Comparison of ENCODE assay signal across 8 cellular contexts in genomic region chr3:10248984-10249748, GRCh38. TPM values are rescaled to one million over a fixed set of nuclear protein-coding genes. Genes with fewer than 3 reads are reported as not detected.
DNase-seq lines count a peak whose midpoint lies in the region; ATAC-seq and TF ChIP-seq lines count a peak whose summit lies in the region.

No MANE protein-coding gene starts in this region.

- H3K4me3 Mint-ChIP-seq in MCF 10A (ENCODE audit: unreplicated experiment) = peak overlapping the region; percentile 90
- peak overlapping the region; percentile 94 to 99 (median 97) for H3K4me3 Mint-ChIP-seq in immature natural killer cell

- DNase-seq in AG20443 (ENCODE audit: low spot score) = peak; percentile 60
- peak; percentile 72 for DNase-seq in H7
- peak; percentile 57 for DNase-seq in T-helper 22 cell (ENCODE audit: low read depth)
- DNase-seq in MCF 10A (ENCODE audit: unreplicated experiment) = peak; percentile 48
- DNase-seq in immature natural killer cell = peak in 2 of 3 donors; percentile 21 to 28
- DNase-seq in stimulated activated CD4-positive, alpha-beta T cell treated with anti-CD3 and anti-CD28 coated beads, Interleukin-1b, Interleukin-23, amount 100 ng/mL, for 48 hours = peak; percentile 78
- DNase-seq in T1000 (lab: John Stamatoyannopoulos, UW) = no peak

- peak overlapping the region; percentile 91 for H3K4me3 ChIP-seq in H7 (ENCODE audit: insufficient read depth, low read depth, low read length)

- H3K27me3 ChIP-seq in H7 (ENCODE audit: control insufficient read depth, insufficient read depth, low read length) = no peaks in the 10 kb centered on the region

- H3K27me3 Mint-ChIP-seq in MCF 10A (ENCODE audit: insufficient read depth, unreplicated experiment) (no peaks in the 10 kb centered on the region), immature natural killer cell (ENCODE audit: low read depth in 3 of 3) (peaks cover 2 to 8% (median 6%) of the 10 kb centered on the region in 3 donors)

- no peak for TF ChIP-seq CTCF in MCF 10A (IDR thresholded peaks at IDR 0.05; ENCODE audit: unreplicated experiment)

- H3K36me3 Mint-ChIP-seq in MCF 10A (ENCODE audit: insufficient read depth, unreplicated experiment) (peaks cover 32% of the 10 kb centered on the region), immature natural killer cell (peaks cover 25 to 45% (median 26%) of the 10 kb centered on the region in 3 donors)

- POLR2A ChIA-PET in MCF 10A (lab: Yijun Ruan, JAX) = interaction anchor here (0.6 to 1.9 kb wide), 11 partner anchors 10 to 397 kb away, joined by 3 to 18 read pairs (median 4); partner anchors contain the start of genes SEC13 and VHL

- H3K9me3 Mint-ChIP-seq in MCF 10A (ENCODE audit: unreplicated experiment) (no peaks in the 10 kb centered on the region), immature natural killer cell (peaks cover 4 to 14% (median 11%) of the 10 kb centered on the region in 6 donors)

- peak overlapping the region; percentile 69 for H3K27ac Mint-ChIP-seq in MCF 10A (ENCODE audit: low read depth, unreplicated experiment)
- H3K27ac Mint-ChIP-seq in immature natural killer cell = peak overlapping the region; percentile 87 to 95 (median 94)

- peaks cover 8% of the 10 kb centered on the region for H3K36me3 ChIP-seq in H7 (replicated peaks; ENCODE audit: control insufficient read depth, insufficient read depth, low read length)

- BruUV-seq in MCF 10A (replicated peaks; lab: Mats Ljungman, UMichigan) = no TSS peak

- intact Hi-C loops in MCF 10A (cut with micrococcal nuclease) = no loop called here

- H3K4me1 Mint-ChIP-seq in MCF 10A (ENCODE audit: insufficient read depth, unreplicated experiment) (peaks cover 32% of the 10 kb centered on the region), immature natural killer cell (peaks cover 60 to 70% of the 10 kb centered on the region in 2 donors)

- CTCF ChIA-PET in MCF 10A (lab: Yijun Ruan, JAX) = no interaction called here

- ATAC-seq in HG03280 (IDR thresholded peaks at IDR 0.05; ENCODE audit: unreplicated experiment) = no peak

RNA-seq across cellular contexts. Expression of gene TATDN2, which starts 0.9 kb away (rescaled TPM):
- total RNA-seq in H7 (2014; rRNA removed; shearing (Covaris generic)) = 5.3 and 9.8 TPM in 2 replicates
- 21.0 and 25.9 TPM in 2 replicates for total RNA-seq in MCF 10A (2022)
- 10 to 100 TPM in 2 of 3 donors, 1 to 10 TPM in 1; 8.4 to 27.7 (median 10.6) TPM for polyA plus RNA-seq in immature natural killer cell

RNA-seq across cellular contexts. Expression of gene GHRL, which starts 43.6 kb away (rescaled TPM):
- total RNA-seq in H7 (2014; rRNA removed; shearing (Covaris generic)) = not detected in 2 replicates
- not detected in 2 replicates for total RNA-seq in MCF 10A (2022)
- polyA plus RNA-seq in immature natural killer cell = 1 to 10 TPM in 2 of 3 donors, under 1 TPM in 1; 0.94 to 8.3 (median 1.7) TPM
